1 cellular context compared by ENCODE assay signal in genomic region chr11:134331565-134332188, GRCh38.
TF ChIP-seq lines count a peak whose summit lies in the region.

Gene GLB1L2, plus strand, starts transcription at chr11:134331988. Its CDS starts 74 bp downstream, at chr11:134332062.

TF ChIP-seq in K562, 482 proteins besides CTCF, POLR2A, EP300 and RAD21 (continued from another document and continues in another):
- TF ChIP-seq ZBTB5 (IDR thresholded peaks at IDR 0.05) (peak; percentile 95), USF2 (CRISPR knock-in tag; IDR thresholded peaks at IDR 0.05) (peak; percentile 41), SIN3A (IDR thresholded peaks at IDR 0.05; ENCODE audit: borderline replicate concordance in 2 of 2, control insufficient read depth in 1 of 2, low read depth in 2 of 2, low read length in 2 of 2) (peak in 1 of 2 experiments; percentile 74; a peak in 1 of 4 replicates), ZMIZ1 (IDR thresholded peaks at IDR 0.05; ENCODE audit: low read depth in 2 of 2, low read length in 2 of 2) (no peak), IRF2 (CRISPR knock-in tag; IDR thresholded peaks at IDR 0.05) (0 out of 2 replicates have a peak, but pooled peaks have one; percentile 58), CBFA2T3 (IDR thresholded peaks at IDR 0.05) (no peak), NCOA1 (IDR thresholded peaks at IDR 0.05; ENCODE audit: low read depth) (no peak), FOXO4 (CRISPR knock-in tag; IDR thresholded peaks at IDR 0.05) (no peak), ZBTB7A (IDR thresholded peaks at IDR 0.05; ENCODE audit: borderline replicate concordance, control insufficient read depth, low read depth, low read length) (peak; percentile 51; the same call in 1 of the 2 replicates), TAF7 (tag; IDR thresholded peaks at IDR 0.05) (no peak), KLF1 (tag; IDR thresholded peaks at IDR 0.05) (no peak), NCOA2 (IDR thresholded peaks at IDR 0.05; ENCODE audit: partially characterized antibody in 2 of 2) (no peak), SPI1 (IDR thresholded peaks at IDR 0.05; ENCODE audit: borderline replicate concordance, low read depth, low read length) (no peak), ZSCAN29 (IDR thresholded peaks at IDR 0.05) (no peak), SETDB1 (IDR thresholded peaks at IDR 0.05; ENCODE audit: low read length) (no peak), CLOCK (CRISPR knock-in tag; IDR thresholded peaks at IDR 0.05; ENCODE audit: borderline replicate concordance) (no peak), MLLT1 (IDR thresholded peaks at IDR 0.05) (no peak), ZNF436 (CRISPR knock-in tag; IDR thresholded peaks at IDR 0.05) (no peak), MCM7 (IDR thresholded peaks at IDR 0.05) (no peak), ZNF398 (CRISPR knock-in tag; IDR thresholded peaks at IDR 0.05) (no peak), E2F3 (CRISPR knock-in tag; IDR thresholded peaks at IDR 0.05) (peak; percentile 94), ATF2 (CRISPR knock-in tag; IDR thresholded peaks at IDR 0.05) (0 out of 2 replicates have a peak, but pooled peaks have one; percentile 28), ZNF592 (IDR thresholded peaks at IDR 0.05) (peak; percentile 59), ZKSCAN3 (CRISPR knock-in tag; IDR thresholded peaks at IDR 0.05) (no peak), ZNF445 (CRISPR knock-in tag; IDR thresholded peaks at IDR 0.05; ENCODE audit: low read depth) (no peak), ZBED1 (IDR thresholded peaks at IDR 0.05) (no peak)
